8 cellular contexts compared by ENCODE assay signal in genomic region chr16:2152695-2153506, GRCh38. TPM values are rescaled to one million over a fixed set of nuclear protein-coding genes. Genes with fewer than 3 reads are reported as not detected.
DNase-seq lines count a peak whose midpoint lies in the region; ATAC-seq and TF ChIP-seq lines count a peak whose summit lies in the region.

No MANE protein-coding gene starts in this region.

- no peak for TF ChIP-seq CTCF in CD4-positive, alpha-beta T cell (IDR thresholded peaks at IDR 0.05)
- TF ChIP-seq CTCF in gastroesophageal sphincter (IDR thresholded peaks at IDR 0.05): no peak

- no peaks in the 10 kb centered on the region for H3K27me3 ChIP-seq in CD4-positive, alpha-beta T cell (ENCODE audit: control insufficient read depth, insufficient read depth, low read length)
- H3K27me3 ChIP-seq in gastroesophageal sphincter: no peaks in the 10 kb centered on the region

- no peak for DNase-seq in CD4-positive, alpha-beta T cell
- DNase-seq in HK-2 (ENCODE audit: unreplicated experiment) (peak; percentile 37), SKM-1 (lab: John Stamatoyannopoulos, UW; ENCODE audit: unreplicated experiment) (no peak), NCI-H774 (lab: John Stamatoyannopoulos, UW) (no peak)
- DNase-seq in activated CD4-positive, alpha-beta memory T cell treated with anti-CD3 and anti-CD28 coated beads, Interleukin-2, amount 10 ng/mL, durations not matched to agents 7 days and 5 days: no peak
- peak; percentile 32 for DNase-seq in stimulated activated CD4-positive, alpha-beta T cell treated with anti-CD3 and anti-CD28 coated beads, Interleukin-12 subunit alpha, Interleukin-12 subunit beta, amount 100 ng/mL, for 4 hours
- no peak for DNase-seq in NK-92 treated with Interleukin-12 subunit alpha and Interleukin-12 subunit beta, amount 100 ng/mL, for 24 hours (lab: John Stamatoyannopoulos, UW)

- H3K27ac Mint-ChIP-seq in CD4-positive, alpha-beta T cell: peak overlapping the region; percentile 75
- H3K27ac Mint-ChIP-seq in activated CD4-positive, alpha-beta memory T cell treated with anti-CD3 and anti-CD28 coated beads, Interleukin-2, amount 10 ng/mL, durations not matched to agents 7 days and 5 days: peak overlapping the region; percentile 73

- H3K36me3 ChIP-seq in gastroesophageal sphincter: peaks cover 0 to 11% of the 10 kb centered on the region in 2 donors

- no peak for ATAC-seq in CD4-positive, alpha-beta T cell (ENCODE audit: poor library complexity)
- no peak for ATAC-seq in gastroesophageal sphincter

- peaks cover 5 to 90% (median 69%) of the 10 kb centered on the region in 3 donors for H3K4me1 ChIP-seq in gastroesophageal sphincter

- H3K4me3 ChIP-seq in gastroesophageal sphincter: peak overlapping the region; percentile 28 to 77

- H3K4me1 Mint-ChIP-seq in CD4-positive, alpha-beta T cell (ENCODE audit: low read depth): peaks cover 47% of the 10 kb centered on the region
- H3K4me1 Mint-ChIP-seq in activated CD4-positive, alpha-beta memory T cell treated with anti-CD3 and anti-CD28 coated beads, Interleukin-2, amount 10 ng/mL, durations not matched to agents 7 days and 5 days: peaks cover 60% of the 10 kb centered on the region

- CTCF ChIA-PET in CD4-positive, alpha-beta T cell (lab: Charles Lee): interaction anchor here (0.6 to 2.0 kb wide), 7 partner anchors 12 to 149 kb away, joined by 3 to 9 read pairs (median 3); no protein-coding TSS in a partner anchor
- CTCF ChIA-PET in activated CD4-positive, alpha-beta memory T cell treated with anti-CD3 and anti-CD28 coated beads, Interleukin-2, amount 10 ng/mL, durations not matched to agents 7 days and 5 days (lab: Charles Lee): interaction anchor here (0.7 to 4.0 kb wide), 5 partner anchors 13 to 290 kb away, joined by 3 to 56 read pairs (median 4); no protein-coding TSS in a partner anchor

- intact Hi-C loops in CD4-positive, alpha-beta T cell (cut with DNase I, micrococcal nuclease): loop anchor here (1.0 to 10.0 kb wide), 4 partner anchors 130 to 291 kb away; partner anchors contain the start of gene NDUFB10 (in 1 of the 2)

- TF ChIP-seq POLR2A in gastroesophageal sphincter (IDR thresholded peaks at IDR 0.05): peak in 1 of 2 donors; percentile 5

- H3K9me3 ChIP-seq in CD4-positive, alpha-beta T cell (ENCODE audit: control insufficient read depth, low read length): no peaks in the 10 kb centered on the region
- H3K9me3 ChIP-seq in gastroesophageal sphincter: no peaks in the 10 kb centered on the region

- TF ChIP-seq EP300 in gastroesophageal sphincter (IDR thresholded peaks at IDR 0.05): no peak

- H3K4me3 Mint-ChIP-seq in CD4-positive, alpha-beta T cell: peak overlapping the region; percentile 89
- H3K4me3 Mint-ChIP-seq in activated CD4-positive, alpha-beta memory T cell treated with anti-CD3 and anti-CD28 coated beads, Interleukin-2, amount 10 ng/mL, durations not matched to agents 7 days and 5 days: peak overlapping the region; percentile 80

- H3K36me3 Mint-ChIP-seq in CD4-positive, alpha-beta T cell (ENCODE audit: low read depth): peaks cover 19% of the 10 kb centered on the region
- peaks cover 33% of the 10 kb centered on the region for H3K36me3 Mint-ChIP-seq in activated CD4-positive, alpha-beta memory T cell treated with anti-CD3 and anti-CD28 coated beads, Interleukin-2, amount 10 ng/mL, durations not matched to agents 7 days and 5 days (ENCODE audit: low read depth)

- H3K9me3 Mint-ChIP-seq in CD4-positive, alpha-beta T cell: no peaks in the 10 kb centered on the region
- H3K9me3 Mint-ChIP-seq in activated CD4-positive, alpha-beta memory T cell treated with anti-CD3 and anti-CD28 coated beads, Interleukin-2, amount 10 ng/mL, durations not matched to agents 7 days and 5 days: no peaks in the 10 kb centered on the region

- H3K27ac ChIP-seq in CD4-positive, alpha-beta T cell (ENCODE audit: low read depth, low read length): no peak overlapping the region
- H3K27ac ChIP-seq in gastroesophageal sphincter: peak overlapping the region; percentile 20 to 94 (median 83)

- H3K27me3 Mint-ChIP-seq in CD4-positive, alpha-beta T cell: no peaks in the 10 kb centered on the region
- H3K27me3 Mint-ChIP-seq in activated CD4-positive, alpha-beta memory T cell treated with anti-CD3 and anti-CD28 coated beads, Interleukin-2, amount 10 ng/mL, durations not matched to agents 7 days and 5 days: no peaks in the 10 kb centered on the region

- POLR2A ChIA-PET in CD4-positive, alpha-beta T cell (lab: Charles Lee): interaction anchor here (0.9 to 2.8 kb wide), 6 partner anchors 13 to 188 kb away, joined by 3 to 33 read pairs (median 4); partner anchors contain the start of genes NTHL1, PKD1, RPS2 and TBL3
- POLR2A ChIA-PET in activated CD4-positive, alpha-beta memory T cell treated with anti-CD3 and anti-CD28 coated beads, Interleukin-2, amount 10 ng/mL, durations not matched to agents 7 days and 5 days (lab: Charles Lee): interaction anchor here (0.7 to 5.0 kb wide), 5 partner anchors 12 to 188 kb away, joined by 3 to 33 read pairs (median 11); partner anchors contain the start of genes RNF151, RPS2 and TBL3

- 20% methylated on average over 2 of the region's 25 CpGs; no CpG with 5 or more reads in 1 of the 2 donors for WGBS in gastroesophageal sphincter (ENCODE audit: low coverage in 1 of 2), 2 donors

RNA-seq across cellular contexts. Expression of gene TRAF7, which starts 2.7 kb away (rescaled TPM):
- total RNA-seq in CD4-positive, alpha-beta T cell: 10 to 100 TPM; 19.9 to 24.0 TPM
- 10 to 100 TPM; 57.3 to 60.3 TPM for total RNA-seq in activated CD4-positive, alpha-beta memory T cell treated with anti-CD3 and anti-CD28 coated beads, Interleukin-2, amount 10 ng/mL, durations not matched to agents 7 days and 5 days
- 10 to 100 TPM; 36.3 to 70.1 (median 56.3) TPM for total RNA-seq in gastroesophageal sphincter

RNA-seq across cellular contexts. Expression of gene RAB26, which starts 4.5 kb away (rescaled TPM):
- not detected for total RNA-seq in CD4-positive, alpha-beta T cell
- 1 to 10 TPM in 1 of 2 experiments, under 1 TPM in 1; 0.83 to 1.1 TPM for total RNA-seq in activated CD4-positive, alpha-beta memory T cell treated with anti-CD3 and anti-CD28 coated beads, Interleukin-2, amount 10 ng/mL, durations not matched to agents 7 days and 5 days
- 1 to 10 TPM in 1 of 4 donors, under 1 TPM in 1, not detected in 2; 0.39 to 1.0 TPM for total RNA-seq in gastroesophageal sphincter

RNA-seq across cellular contexts. Expression of gene PKD1, which starts 17.2 kb away (rescaled TPM):
- total RNA-seq in CD4-positive, alpha-beta T cell: 10 to 100 TPM; 80.3 to 85.6 TPM
- total RNA-seq in activated CD4-positive, alpha-beta memory T cell treated with anti-CD3 and anti-CD28 coated beads, Interleukin-2, amount 10 ng/mL, durations not matched to agents 7 days and 5 days: 10 to 100 TPM; 60.5 to 69.6 TPM
- 100 to 1,000 TPM; 181 to 492 (median 352) TPM for total RNA-seq in gastroesophageal sphincter

RNA-seq across cellular contexts. Expression of gene CASKIN1, which starts 43.5 kb away (rescaled TPM):
- total RNA-seq in CD4-positive, alpha-beta T cell: under 1 TPM in 1 of 2 experiments, not detected in 1; 0.06 TPM
- 1 to 10 TPM in 1 of 2 experiments, under 1 TPM in 1; 0.18 to 1.4 TPM for total RNA-seq in activated CD4-positive, alpha-beta memory T cell treated with anti-CD3 and anti-CD28 coated beads, Interleukin-2, amount 10 ng/mL, durations not matched to agents 7 days and 5 days
- under 1 TPM in 2 of 4 donors, not detected in 2; 0.27 to 0.35 TPM for total RNA-seq in gastroesophageal sphincter

RNA-seq across cellular contexts. Expression of gene MLST8, which starts 52.4 kb away (rescaled TPM):
- 10 to 100 TPM; 22.9 to 26.4 TPM for total RNA-seq in CD4-positive, alpha-beta T cell
- total RNA-seq in activated CD4-positive, alpha-beta memory T cell treated with anti-CD3 and anti-CD28 coated beads, Interleukin-2, amount 10 ng/mL, durations not matched to agents 7 days and 5 days: 10 to 100 TPM; 32.6 to 33.7 TPM
- total RNA-seq in gastroesophageal sphincter: 10 to 100 TPM; 29.0 to 50.8 (median 34.1) TPM

Comparison
In these comparisons a context has a peak if more than half of its experiments do, and no peak if none do; other contexts are left out.
1. DNase-seq: peak in HK-2 (single experiment) and stimulated activated CD4-positive, alpha-beta T cell treated with anti-CD3 and anti-CD28 coated beads, Interleukin-12 subunit alpha, Interleukin-12 subunit beta, amount 100 ng/mL, for 4 hours (single experiment); none in CD4-positive, alpha-beta T cell (0 of 10), activated CD4-positive, alpha-beta memory T cell treated with anti-CD3 and anti-CD28 coated beads, Interleukin-2, amount 10 ng/mL, durations not matched to agents 7 days and 5 days (single experiment), SKM-1 (single experiment), NK-92 treated with Interleukin-12 subunit alpha and Interleukin-12 subunit beta, amount 100 ng/mL, for 24 hours (single experiment) and NCI-H774 (single experiment).